8 cellular contexts compared by ENCODE assay signal in genomic region chr10:43128958-43129706, GRCh38. TPM values are rescaled to one million over a fixed set of nuclear protein-coding genes. Genes with fewer than 3 reads are reported as not detected.
DNase-seq lines count a peak whose midpoint lies in the region; ATAC-seq and TF ChIP-seq lines count a peak whose summit lies in the region.

No MANE protein-coding gene starts in this region.

- H3K27me3 ChIP-seq in thymus (ENCODE audit: control insufficient read depth, insufficient read depth) = no peaks in the 10 kb centered on the region

- no peaks in the 10 kb centered on the region for H3K36me3 ChIP-seq in thymus (ENCODE audit: control insufficient read depth, insufficient read depth)

- intact Hi-C loops in CD14-positive monocyte (cut with micrococcal nuclease) = no loop called here

- peaks cover 86% of the 10 kb centered on the region for H3K4me1 Mint-ChIP-seq in CD14-positive monocyte
- H3K4me1 Mint-ChIP-seq in T-helper 17 cell = peaks cover 9% of the 10 kb centered on the region

- peak overlapping the region in 1 of 2 donors; percentile 13 for H3K4me3 ChIP-seq in foreskin fibroblast (ENCODE audit: low read depth in 1 of 2, low read length in 2 of 2)
- H3K4me3 ChIP-seq in thymus (ENCODE audit: low read length) = no peak overlapping the region

- H3K9me3 Mint-ChIP-seq in CD14-positive monocyte = no peaks in the 10 kb centered on the region

- DNase-seq in CD14-positive monocyte (ENCODE audit: low spot score) (peak; percentile 77), T-helper 17 cell (no peak), foreskin fibroblast (peak; percentile 96), NCI-H510A (lab: John Stamatoyannopoulos, UW) (no peak), G401 (ENCODE audit: low spot score) (no peak)

- H3K9me3 ChIP-seq in T-helper 17 cell (ENCODE audit: control insufficient read depth, low read length, poor library complexity, severe bottlenecking) = no peaks in the 10 kb centered on the region
- no peaks in the 10 kb centered on the region for H3K9me3 ChIP-seq in thymus (ENCODE audit: control insufficient read depth)

- in situ Hi-C loops in G401 (cut with HindIII; ENCODE audit: low sequenced_read_pairs) = no loop called here

- H3K27ac Mint-ChIP-seq in CD14-positive monocyte (peak overlapping the region; percentile 88 to 97 (median 95)), T-helper 17 cell (no peak overlapping the region)

- H3K27ac ChIP-seq in thymus (ENCODE audit: low read depth) = peak overlapping the region; percentile 58

- ATAC-seq in GM19328 (IDR thresholded peaks at IDR 0.05; ENCODE audit: unreplicated experiment) = peak; percentile 54
- ATAC-seq in HG03196 (IDR thresholded peaks at IDR 0.05; ENCODE audit: unreplicated experiment) = peak; percentile 75
- peak; percentile 48 for ATAC-seq in T-helper 17 cell

- peaks cover 0 to 6% of the 10 kb centered on the region in 2 donors for H3K36me3 Mint-ChIP-seq in CD14-positive monocyte
- no peaks in the 10 kb centered on the region for H3K36me3 Mint-ChIP-seq in T-helper 17 cell (ENCODE audit: low read depth)

- peaks cover 5% of the 10 kb centered on the region for H3K4me1 ChIP-seq in thymus (ENCODE audit: control insufficient read depth, insufficient read depth, low read length)

- TF ChIP-seq CTCF in CD14-positive monocyte (IDR thresholded peaks at IDR 0.05) (no peak), foreskin fibroblast (IDR thresholded peaks at IDR 0.05; ENCODE audit: low read depth, low read length) (no peak)

- H3K4me3 Mint-ChIP-seq in CD14-positive monocyte (peak overlapping the region in 1 of 2 donors; percentile 4), T-helper 17 cell (no peak overlapping the region)

- peaks cover 1 to 3% (median 2%) of the 10 kb centered on the region in 3 donors for H3K27me3 Mint-ChIP-seq in CD14-positive monocyte (ENCODE audit: low read depth in 3 of 3)
- peaks cover 5% of the 10 kb centered on the region for H3K27me3 Mint-ChIP-seq in T-helper 17 cell

- WGBS in thymus = 68% methylated on average over 6 of the region's 6 CpGs

RNA-seq across cellular contexts. Expression of gene CSGALNACT2, which starts 9.1 kb away (rescaled TPM):
- 10 to 100 TPM; 43.7 to 48.2 TPM for polyA plus RNA-seq in CD14-positive monocyte
- 10 to 100 TPM; 38.9 to 51.4 TPM for total RNA-seq in T-helper 17 cell
- 21.2 TPM for polyA plus RNA-seq in thymus
- 4.3 and 9.2 TPM in 2 replicates for total RNA-seq in G401 (2014; rRNA removed; shearing (Covaris generic))

RNA-seq across cellular contexts. Expression of gene RET, which starts 52.3 kb away (rescaled TPM):
- polyA plus RNA-seq in CD14-positive monocyte (under 1 TPM; 0.08 to 0.14 TPM), thymus (0.37 TPM)
- under 1 TPM in 1 of 2 donors, not detected in 1; 0.34 TPM for total RNA-seq in T-helper 17 cell
- 0.03 TPM in 1 of 2 replicates, not detected in the other for total RNA-seq in G401 (2014; rRNA removed; shearing (Covaris generic))

Comparison
In these comparisons a context has a peak if more than half of its experiments do, and no peak if none do; other contexts are left out.
1. DNase-seq: peak in CD14-positive monocyte (single experiment) and foreskin fibroblast (2 of 2); none in T-helper 17 cell (0 of 3), NCI-H510A (single experiment) and G401 (single experiment).
2. Peak in every context shown above with its lines, with median percentiles within 50 percentile points of each other: ATAC-seq.